Comparison of ENCODE assay signal across 1 cellular context in genomic region chr7:72413290-72413689, GRCh38.
TF ChIP-seq lines count a peak whose summit lies in the region.

No MANE protein-coding gene starts in this region.

TF ChIP-seq in H1, 55 proteins besides CTCF, POLR2A, EP300 and RAD21 (continued from another document):
- TF ChIP-seq SUZ12 (IDR thresholded peaks at IDR 0.05; ENCODE audit: low read length) (no peak), HDAC2 (IDR thresholded peaks at IDR 0.05; ENCODE audit: borderline replicate concordance in 1 of 2, low read depth in 2 of 2, low read length in 2 of 2) (no peak), RFX5 (IDR thresholded peaks at IDR 0.05; ENCODE audit: borderline replicate concordance, low read depth, low read length) (no peak), TEAD4 (IDR thresholded peaks at IDR 0.05; ENCODE audit: low read depth, low read length) (no peak)
